8 cellular contexts compared by ENCODE assay signal in the genomic region with DNA sequence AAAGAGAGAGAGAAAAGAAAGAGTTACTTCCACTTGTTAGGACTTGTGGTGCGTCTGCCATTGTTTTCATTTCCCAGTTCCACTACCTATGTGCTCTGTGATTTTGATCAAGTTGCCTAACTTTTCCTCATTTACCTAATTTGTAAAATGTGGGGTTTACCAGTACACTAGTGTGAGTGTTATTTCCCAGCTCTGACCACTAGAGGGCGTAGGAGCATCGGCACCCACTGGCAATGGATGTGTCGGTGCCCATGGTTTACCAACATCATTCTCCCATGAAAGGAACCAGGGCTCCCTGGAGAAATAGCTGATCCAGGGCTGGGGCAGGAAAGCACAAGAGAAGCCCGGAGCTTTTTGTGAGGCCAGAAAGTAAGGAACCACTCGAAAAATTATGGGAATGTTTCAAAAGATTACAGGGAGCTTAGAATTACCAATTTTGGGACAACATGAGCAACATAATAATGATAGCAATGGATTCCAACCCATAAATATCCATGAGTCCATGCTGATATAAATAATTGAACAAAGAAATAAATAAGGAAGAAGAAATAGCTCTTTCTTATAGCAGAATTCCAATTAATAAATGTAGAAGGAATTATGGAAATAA. TPM values are rescaled to one million over a fixed set of nuclear protein-coding genes. Genes with fewer than 3 reads are reported as not detected.
DNase-seq lines count a peak whose midpoint lies in the region; ATAC-seq and TF ChIP-seq lines count a peak whose summit lies in the region.

No MANE protein-coding gene starts in this region.

- no peak overlapping the region for H2AFZ ChIP-seq in OCI-LY3 (ENCODE audit: low read depth, low read length)

- no peak overlapping the region for H3K27ac ChIP-seq in CD8-positive, alpha-beta T cell (ENCODE audit: low read depth, low read length)
- H3K27ac ChIP-seq in OCI-LY3 (ENCODE audit: low read length) = no peak overlapping the region
- H3K27ac ChIP-seq in transverse colon = no peak overlapping the region

- H3K27me3 Mint-ChIP-seq in CD8-positive, alpha-beta T cell (ENCODE audit: low read depth) = peaks cover 20% of the 10 kb centered on the region
- peaks cover 8% of the 10 kb centered on the region for H3K27me3 Mint-ChIP-seq in activated T-cell treated with anti-CD3 and anti-CD28 coated beads, Interleukin-2, amount 50 U/mL, for 72 hours (ENCODE audit: low read depth)

- peak; percentile 66 for ATAC-seq in CD8-positive, alpha-beta T cell
- peak; percentile 72 to 76 for ATAC-seq in activated T-cell treated with anti-CD3 and anti-CD28 coated beads, Interleukin-2, amount 50 U/mL, for 72 hours (replicated peaks in 1 of 2)
- ATAC-seq in omental fat pad (ENCODE audit: low FRiP score) (no peak), GM19395 (IDR thresholded peaks at IDR 0.05; ENCODE audit: unreplicated experiment) (no peak)

- in situ Hi-C loops in transverse colon (cut with MboI; ENCODE audit: low pct_ligation_motif_present in 1 of 4, low pct_unique_long_range_greater_than_20kb in 1 of 4, low sequenced_read_pairs in 3 of 4) = no loop called here

- H3K27me3 ChIP-seq in CD8-positive, alpha-beta T cell (ENCODE audit: insufficient read depth, low read length) = no peaks in the 10 kb centered on the region
- H3K27me3 ChIP-seq in OCI-LY3 (ENCODE audit: low read depth, low read length) (peaks cover 38% of the 10 kb centered on the region), transverse colon (peaks cover 33% of the 10 kb centered on the region)

- H3K27ac Mint-ChIP-seq in CD8-positive, alpha-beta T cell = no peak overlapping the region
- no peak overlapping the region for H3K27ac Mint-ChIP-seq in activated T-cell treated with anti-CD3 and anti-CD28 coated beads, Interleukin-2, amount 50 U/mL, for 72 hours

- peaks cover 19% of the 10 kb centered on the region for H3K4me1 Mint-ChIP-seq in CD8-positive, alpha-beta T cell (ENCODE audit: low read depth)
- peaks cover 11% of the 10 kb centered on the region for H3K4me1 Mint-ChIP-seq in activated T-cell treated with anti-CD3 and anti-CD28 coated beads, Interleukin-2, amount 50 U/mL, for 72 hours (ENCODE audit: low read depth)

- POLR2A ChIA-PET in CD8-positive, alpha-beta T cell (lab: Charles Lee) = no interaction called here

- no peaks in the 10 kb centered on the region for H3K9me3 ChIP-seq in CD8-positive, alpha-beta T cell (ENCODE audit: low read length)
- H3K9me3 ChIP-seq in OCI-LY3 (ENCODE audit: insufficient read depth, low read length) (no peaks in the 10 kb centered on the region), transverse colon (no peaks in the 10 kb centered on the region)

- no peak overlapping the region for H3K4me2 ChIP-seq in OCI-LY3 (ENCODE audit: low read length)

- no peaks in the 10 kb centered on the region for H3K36me3 Mint-ChIP-seq in CD8-positive, alpha-beta T cell
- no peaks in the 10 kb centered on the region for H3K36me3 Mint-ChIP-seq in activated T-cell treated with anti-CD3 and anti-CD28 coated beads, Interleukin-2, amount 50 U/mL, for 72 hours (ENCODE audit: insufficient read depth in 2 of 2)

- no peaks in the 10 kb centered on the region for H3K36me3 ChIP-seq in CD8-positive, alpha-beta T cell (ENCODE audit: insufficient read depth, low read length)
- no peaks in the 10 kb centered on the region for H3K36me3 ChIP-seq in OCI-LY3 (replicated peaks; ENCODE audit: low read depth, low read length)
- H3K36me3 ChIP-seq in transverse colon = no peaks in the 10 kb centered on the region

- TF ChIP-seq CTCF in CD8-positive, alpha-beta T cell (IDR thresholded peaks at IDR 0.05) = peak; percentile 95
- TF ChIP-seq CTCF in OCI-LY3 (IDR thresholded peaks at IDR 0.05; ENCODE audit: low read depth, low read length) = peak; percentile 96
- TF ChIP-seq CTCF in fibroblast of the aortic adventitia (IDR thresholded peaks at IDR 0.05; ENCODE audit: insufficient read depth, low read length) = peak; percentile 89
- TF ChIP-seq CTCF in omental fat pad (IDR thresholded peaks at IDR 0.05) = peak in 2 of 3 donors; percentile 14 to 42
- peak; percentile 84 to 93 (median 89) for TF ChIP-seq CTCF in transverse colon (IDR thresholded peaks at IDR 0.05)

- H3K4me3 Mint-ChIP-seq in CD8-positive, alpha-beta T cell = no peak overlapping the region
- H3K4me3 Mint-ChIP-seq in activated T-cell treated with anti-CD3 and anti-CD28 coated beads, Interleukin-2, amount 50 U/mL, for 72 hours = no peak overlapping the region

- TF ChIP-seq POLR2A in transverse colon (IDR thresholded peaks at IDR 0.05) = no peak

- peak; percentile 36 to 82 (median 64) for DNase-seq in CD8-positive, alpha-beta T cell
- DNase-seq in HS-5 (ENCODE audit: low read depth) = peak; percentile 15
- DNase-seq in activated T-cell treated with anti-CD3 and anti-CD28 coated beads, Interleukin-2, amount 50 U/mL, for 72 hours = peak; percentile 68 to 75
- peak; percentile 59 for DNase-seq in fibroblast of the aortic adventitia (ENCODE audit: low read depth)
- DNase-seq in omental fat pad (ENCODE audit: low spot score) = no peak
- peak; percentile 82 for DNase-seq in transverse colon

- intact Hi-C loops in CD8-positive, alpha-beta T cell (cut with DNase I, micrococcal nuclease) = loop anchor here (1.0 to 10.0 kb wide), 5 partner anchors 50 to 145 kb away; no protein-coding TSS in a partner anchor
- intact Hi-C loops in transverse colon (cut with DNase I; ENCODE audit: low total_unique reads) = no loop called here

- WGBS in transverse colon (ENCODE audit: low coverage in 1 of 2), 2 donors = 0 to 4% methylated on average over 6 of the region's 6 CpGs

- H4K20me1 ChIP-seq in OCI-LY3 (ENCODE audit: insufficient read depth, low read length) = no peaks in the 10 kb centered on the region

- H3K4me1 ChIP-seq in CD8-positive, alpha-beta T cell (ENCODE audit: insufficient read depth, low read length) = peaks cover 21% of the 10 kb centered on the region
- H3K4me1 ChIP-seq in OCI-LY3 (ENCODE audit: low read length) = no peaks in the 10 kb centered on the region
- peaks cover 0 to 4% (median 0%) of the 10 kb centered on the region in 4 donors for H3K4me1 ChIP-seq in transverse colon

- no peak overlapping the region for H3K9ac ChIP-seq in OCI-LY3 (ENCODE audit: low read length)

- no peak for TF ChIP-seq EP300 in transverse colon (IDR thresholded peaks at IDR 0.05; ENCODE audit: low read depth)

- CTCF ChIA-PET in CD8-positive, alpha-beta T cell (lab: Charles Lee) = interaction anchor here (0.6 to 4.1 kb wide), 25 partner anchors 9 to 267 kb away, joined by 3 to 30 read pairs (median 4); partner anchors contain the start of genes CEACAM3 and CEACAM7

- no peaks in the 10 kb centered on the region for H3K79me2 ChIP-seq in OCI-LY3 (ENCODE audit: low read length)

- H3K9me3 Mint-ChIP-seq in CD8-positive, alpha-beta T cell = no peaks in the 10 kb centered on the region
- H3K9me3 Mint-ChIP-seq in activated T-cell treated with anti-CD3 and anti-CD28 coated beads, Interleukin-2, amount 50 U/mL, for 72 hours = no peaks in the 10 kb centered on the region

- no peak overlapping the region for H3K4me3 ChIP-seq in CD8-positive, alpha-beta T cell (ENCODE audit: low read depth, low read length)
- H3K4me3 ChIP-seq in OCI-LY3 (ENCODE audit: low read length) = no peak overlapping the region
- no peak overlapping the region for H3K4me3 ChIP-seq in fibroblast of the aortic adventitia (ENCODE audit: low read depth, low read length)
- no peak overlapping the region for H3K4me3 ChIP-seq in transverse colon

RNA-seq across cellular contexts. Expression of gene CEACAM4, which starts 15.1 kb away (rescaled TPM):
- total RNA-seq in CD8-positive, alpha-beta T cell = not detected
- not detected for total RNA-seq in activated T-cell treated with anti-CD3 and anti-CD28 coated beads, Interleukin-2, amount 50 U/mL, for 72 hours
- not detected in 2 replicates for total RNA-seq in fibroblast of the aortic adventitia (ENCODE audit: low replicate concordance)
- total RNA-seq in omental fat pad = 1 to 10 TPM in 3 of 4 donors, not detected in 1; 1.7 to 9.0 (median 2.6) TPM
- total RNA-seq in transverse colon = 1 to 10 TPM in 1 of 4 donors, under 1 TPM in 1, not detected in 2; 0.48 to 1.5 TPM

RNA-seq across cellular contexts. Expression of gene CEACAM7, which starts 46.1 kb away (rescaled TPM):
- total RNA-seq in CD8-positive, alpha-beta T cell = not detected
- total RNA-seq in activated T-cell treated with anti-CD3 and anti-CD28 coated beads, Interleukin-2, amount 50 U/mL, for 72 hours = not detected
- total RNA-seq in fibroblast of the aortic adventitia (ENCODE audit: low replicate concordance) (not detected in 2 replicates), omental fat pad (not detected), transverse colon (1,000 to 10,000 TPM in 3 of 4 donors, 10 to 100 TPM in 1; 26.3 to 2,498 (median 1,946) TPM)

Comparison
In these comparisons a context has a peak if more than half of its experiments do, and no peak if none do; other contexts are left out.
1. ATAC-seq: peak in CD8-positive, alpha-beta T cell (single experiment) and activated T-cell treated with anti-CD3 and anti-CD28 coated beads, Interleukin-2, amount 50 U/mL, for 72 hours (2 of 2); none in omental fat pad (single experiment) and GM19395 (single experiment).
2. CTCF ChIP-seq: peak in every context shown above with its lines; median percentile 96 in OCI-LY3; 95 in CD8-positive, alpha-beta T cell; 89 in fibroblast of the aortic adventitia; 89 in transverse colon; 28 in omental fat pad.
3. RNA of gene CEACAM7, which starts 46.1 kb away (total RNA-seq): 26.3 to 2,498 TPM in transverse colon; not detected in CD8-positive, alpha-beta T cell, not detected in activated T-cell treated with anti-CD3 and anti-CD28 coated beads, Interleukin-2, amount 50 U/mL, for 72 hours, not detected in fibroblast of the aortic adventitia and not detected in omental fat pad; every median in the first group is over 10 times any median in the second.